Comparison of ENCODE assay signal across 23 cellular contexts in genomic region chr14:101918125-101918989, GRCh38. TPM values are rescaled to one million over a fixed set of nuclear protein-coding genes. Genes with fewer than 3 reads are reported as not detected.
DNase-seq lines count a peak whose midpoint lies in the region; ATAC-seq and TF ChIP-seq lines count a peak whose summit lies in the region.
"Had no signal": no experiment of that assay in that cellular context is flagged by ENCODE, and none has a peak within 500 bp of the region (broad histone marks: within the 10 kb centered on the region; RNA-seq: fewer than 3 reads in every experiment).

No MANE protein-coding gene starts in this region.

- no peak overlapping the region for H3K4me3 Mint-ChIP-seq in activated CD4-positive, alpha-beta memory T cell treated with anti-CD3 and anti-CD28 coated beads, Interleukin-2, amount 10 ng/mL, durations not matched to agents 7 days and 5 days
- H3K4me3 Mint-ChIP-seq in activated CD4-positive, alpha-beta memory T cell treated with anti-CD3 and anti-CD28 coated beads for 36 hours = no peak overlapping the region
- H3K4me3 Mint-ChIP-seq in WTC11 = peak overlapping the region; percentile 51
- H3K4me3 Mint-ChIP-seq: activated naive CD8-positive, alpha-beta T cell had no signal

- intact Hi-C loops in activated CD4-positive, alpha-beta memory T cell treated with anti-CD3 and anti-CD28 coated beads for 36 hours (cut with micrococcal nuclease) = no loop called here
- intact Hi-C loops in posterior vena cava (cut with DNase I) = no loop called here

- no peak for DNase-seq in activated CD4-positive, alpha-beta memory T cell treated with anti-CD3 and anti-CD28 coated beads, Interleukin-2, amount 10 ng/mL, durations not matched to agents 7 days and 5 days
- DNase-seq in activated CD4-positive, alpha-beta memory T cell treated with anti-CD3 and anti-CD28 coated beads for 36 hours = no peak
- DNase-seq in WTC11 (ENCODE audit: low spot score) = peak; percentile 36
- DNase-seq in posterior vena cava (ENCODE audit: low spot score) = peak; percentile 43
- no peak for DNase-seq in right atrium auricular region (ENCODE audit: low spot score)
- no peak for DNase-seq in SJCRH30
- no peak for DNase-seq in activated CD4-positive, alpha-beta T cell treated with anti-CD3 and anti-CD28 coated beads, Interleukin-2, amount 50 U/mL, for 48 hours
- DNase-seq: 8988T; BE2C; dermis blood vessel endothelial cell; erythroblast; HCEC 1CT; left ventricle myocardium superior; NCI-H2107; NCI-H524 treated with DMSO at 0.1 percent for 48 hours; stimulated activated CD4-positive, alpha-beta T cell treated with anti-CD3 and anti-CD28 coated beads, Interleukin-4, amount 100 ng/mL, for 1 hour; T-helper 1 cell; uterus had no signal

- POLR2A ChIA-PET in activated CD4-positive, alpha-beta memory T cell treated with anti-CD3 and anti-CD28 coated beads, Interleukin-2, amount 10 ng/mL, durations not matched to agents 7 days and 5 days (lab: Charles Lee) = no interaction called here
- POLR2A ChIA-PET in activated CD4-positive, alpha-beta memory T cell treated with anti-CD3 and anti-CD28 coated beads for 36 hours (lab: Charles Lee) = no interaction called here
- POLR2A ChIA-PET in WTC11 (lab: Charles Lee) = no interaction called here

- H3K27ac Mint-ChIP-seq in activated CD4-positive, alpha-beta memory T cell treated with anti-CD3 and anti-CD28 coated beads, Interleukin-2, amount 10 ng/mL, durations not matched to agents 7 days and 5 days = peak overlapping the region; percentile 16
- H3K27ac Mint-ChIP-seq in activated CD4-positive, alpha-beta memory T cell treated with anti-CD3 and anti-CD28 coated beads for 36 hours = no peak overlapping the region
- peak overlapping the region; percentile 94 for H3K27ac Mint-ChIP-seq in WTC11
- H3K27ac Mint-ChIP-seq: activated naive CD8-positive, alpha-beta T cell had no signal

- H3K9ac ChIP-seq in iPS-15b (ENCODE audit: low read depth, low read length) = no peak overlapping the region

- H3K4me3 ChIP-seq in iPS-15b (ENCODE audit: low read depth, low read length) = peak overlapping the region; percentile 4
- H3K4me3 ChIP-seq in right atrium auricular region = no peak overlapping the region
- no peak overlapping the region for H3K4me3 ChIP-seq in SJCRH30
- H3K4me3 ChIP-seq: prostate gland, skin epidermis, uterus had no signal

- peak; percentile 43 for ATAC-seq in WTC11
- ATAC-seq: Right ventricle myocardium inferior had no signal

- H3K4me1 Mint-ChIP-seq in activated CD4-positive, alpha-beta memory T cell treated with anti-CD3 and anti-CD28 coated beads, Interleukin-2, amount 10 ng/mL, durations not matched to agents 7 days and 5 days = no peaks in the 10 kb centered on the region
- no peaks in the 10 kb centered on the region for H3K4me1 Mint-ChIP-seq in activated CD4-positive, alpha-beta memory T cell treated with anti-CD3 and anti-CD28 coated beads for 36 hours (ENCODE audit: low read depth)
- H3K4me1 Mint-ChIP-seq in WTC11 = peaks cover 45% of the 10 kb centered on the region

- H3K36me3 ChIP-seq in iPS-15b (ENCODE audit: control insufficient read depth, insufficient read depth, low read length) (no peaks in the 10 kb centered on the region), right atrium auricular region (peaks cover 8% of the 10 kb centered on the region), SJCRH30 (peaks cover 9% of the 10 kb centered on the region; the same call in 1 of the 2 replicates)
- H3K36me3 ChIP-seq: uterus had no signal

- no peaks in the 10 kb centered on the region for H3K9me3 Mint-ChIP-seq in activated CD4-positive, alpha-beta memory T cell treated with anti-CD3 and anti-CD28 coated beads, Interleukin-2, amount 10 ng/mL, durations not matched to agents 7 days and 5 days
- H3K9me3 Mint-ChIP-seq in activated CD4-positive, alpha-beta memory T cell treated with anti-CD3 and anti-CD28 coated beads for 36 hours = no peaks in the 10 kb centered on the region
- no peaks in the 10 kb centered on the region for H3K9me3 Mint-ChIP-seq in WTC11

- CTCF ChIA-PET in activated CD4-positive, alpha-beta memory T cell treated with anti-CD3 and anti-CD28 coated beads, Interleukin-2, amount 10 ng/mL, durations not matched to agents 7 days and 5 days (lab: Charles Lee) = interaction anchor here (0.9 kb wide), 1 partner anchor 211 kb away, joined by 3 read pairs; no protein-coding TSS in a partner anchor
- CTCF ChIA-PET in activated CD4-positive, alpha-beta memory T cell treated with anti-CD3 and anti-CD28 coated beads for 36 hours (lab: Charles Lee) = no interaction called here
- CTCF ChIA-PET in WTC11 (lab: Charles Lee) = interaction anchor here (0.6 to 2.6 kb wide), 5 partner anchors 22 to 147 kb away, joined by 3 to 13 read pairs (median 4); no protein-coding TSS in a partner anchor

- no peaks in the 10 kb centered on the region for H3K9me3 ChIP-seq in iPS-15b (ENCODE audit: control insufficient read depth, insufficient read depth, low read length)
- no peaks in the 10 kb centered on the region for H3K9me3 ChIP-seq in right atrium auricular region
- no peaks in the 10 kb centered on the region for H3K9me3 ChIP-seq in SJCRH30 (replicated peaks)
- H3K9me3 ChIP-seq: BE2C, prostate gland, uterus had no signal

- H3K27ac ChIP-seq in right atrium auricular region (no peak overlapping the region), SJCRH30 (no peak overlapping the region)
- H3K27ac ChIP-seq: prostate gland, uterus had no signal

- H3K4me1 ChIP-seq in iPS-15b (ENCODE audit: control insufficient read depth, insufficient read depth, low read length) (peaks cover 20% of the 10 kb centered on the region), right atrium auricular region (no peaks in the 10 kb centered on the region), SJCRH30 (no peaks in the 10 kb centered on the region)
- H3K4me1 ChIP-seq: BE2C, prostate gland, uterus had no signal

- no peaks in the 10 kb centered on the region for H3K27me3 ChIP-seq in iPS-15b (ENCODE audit: control insufficient read depth, insufficient read depth, low read length)
- H3K27me3 ChIP-seq in right atrium auricular region = no peaks in the 10 kb centered on the region
- no peaks in the 10 kb centered on the region for H3K27me3 ChIP-seq in SJCRH30
- H3K27me3 ChIP-seq: BE2C, uterus had no signal

- peaks cover 58% of the 10 kb centered on the region for H3K36me3 Mint-ChIP-seq in activated CD4-positive, alpha-beta memory T cell treated with anti-CD3 and anti-CD28 coated beads, Interleukin-2, amount 10 ng/mL, durations not matched to agents 7 days and 5 days (ENCODE audit: low read depth)
- H3K36me3 Mint-ChIP-seq in activated CD4-positive, alpha-beta memory T cell treated with anti-CD3 and anti-CD28 coated beads for 36 hours = peaks cover 23% of the 10 kb centered on the region
- H3K36me3 Mint-ChIP-seq in WTC11 = peaks cover 19% of the 10 kb centered on the region
- H3K36me3 Mint-ChIP-seq: activated naive CD8-positive, alpha-beta T cell had no signal

- no peaks in the 10 kb centered on the region for H3K27me3 Mint-ChIP-seq in activated CD4-positive, alpha-beta memory T cell treated with anti-CD3 and anti-CD28 coated beads, Interleukin-2, amount 10 ng/mL, durations not matched to agents 7 days and 5 days
- no peaks in the 10 kb centered on the region for H3K27me3 Mint-ChIP-seq in activated CD4-positive, alpha-beta memory T cell treated with anti-CD3 and anti-CD28 coated beads for 36 hours
- H3K27me3 Mint-ChIP-seq in WTC11 (ENCODE audit: low read depth) = no peaks in the 10 kb centered on the region
- H3K27me3 Mint-ChIP-seq: activated naive CD8-positive, alpha-beta T cell had no signal

- no peak for TF ChIP-seq CTCF in WTC11 (IDR thresholded peaks at IDR 0.05)
- TF ChIP-seq CTCF in right atrium auricular region (IDR thresholded peaks at IDR 0.05) = no peak

TF ChIP-seq in WTC11, 78 proteins besides CTCF, POLR2A, EP300 and RAD21:
- TF ChIP-seq ZNF423 (CRISPR knock-in tag; IDR thresholded peaks at IDR 0.05) (peak; percentile 77; the same call in 1 of the 2 replicates), ESRRA (CRISPR knock-in tag; IDR thresholded peaks at IDR 0.05; ENCODE audit: borderline replicate concordance) (no peak), ZNF425 (CRISPR knock-in tag; conservative IDR thresholded peaks at IDR 0.05) (no peak), NFYB (CRISPR knock-in tag; conservative IDR thresholded peaks at IDR 0.05; ENCODE audit: low read depth) (no peak)
- TF ChIP-seq, protein P1, sequence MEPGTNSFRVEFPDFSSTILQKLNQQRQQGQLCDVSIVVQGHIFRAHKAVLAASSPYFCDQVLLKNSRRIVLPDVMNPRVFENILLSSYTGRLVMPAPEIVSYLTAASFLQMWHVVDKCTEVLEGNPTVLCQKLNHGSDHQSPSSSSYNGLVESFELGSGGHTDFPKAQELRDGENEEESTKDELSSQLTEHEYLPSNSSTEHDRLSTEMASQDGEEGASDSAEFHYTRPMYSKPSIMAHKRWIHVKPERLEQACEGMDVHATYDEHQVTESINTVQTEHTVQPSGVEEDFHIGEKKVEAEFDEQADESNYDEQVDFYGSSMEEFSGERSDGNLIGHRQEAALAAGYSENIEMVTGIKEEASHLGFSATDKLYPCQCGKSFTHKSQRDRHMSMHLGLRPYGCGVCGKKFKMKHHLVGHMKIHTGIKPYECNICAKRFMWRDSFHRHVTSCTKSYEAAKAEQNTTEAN (CRISPR knock-in tag; IDR thresholded peaks at IDR 0.05) = no peak

RNA-seq across cellular contexts. Expression of gene DYNC1H1, which starts 46.0 kb away (rescaled TPM):
- total RNA-seq in activated CD4-positive, alpha-beta memory T cell treated with anti-CD3 and anti-CD28 coated beads, Interleukin-2, amount 10 ng/mL, durations not matched to agents 7 days and 5 days = 100 to 1,000 TPM; 223 to 241 TPM
- 100 to 1,000 TPM; 242 to 245 TPM for total RNA-seq in activated CD4-positive, alpha-beta memory T cell treated with anti-CD3 and anti-CD28 coated beads for 36 hours
- total RNA-seq in WTC11 (2021) (382 to 438 TPM (median 392 TPM) in 3 replicates), posterior vena cava (100 to 1,000 TPM; 421 to 510 TPM), right atrium auricular region (100 to 1,000 TPM; 388 to 445 TPM)
- total RNA-seq in SJCRH30 (2014; rRNA removed; shearing (Covaris generic)) = 279 and 298 TPM in 2 replicates

Comparison
In these comparisons a context has a peak if more than half of its experiments do, and no peak if none do; other contexts are left out.
1. DNase-seq: peak in WTC11 (single experiment) and posterior vena cava (single experiment); none in activated CD4-positive, alpha-beta memory T cell treated with anti-CD3 and anti-CD28 coated beads, Interleukin-2, amount 10 ng/mL, durations not matched to agents 7 days and 5 days (single experiment), activated CD4-positive, alpha-beta memory T cell treated with anti-CD3 and anti-CD28 coated beads for 36 hours (single experiment), right atrium auricular region (single experiment), SJCRH30 (0 of 2) and activated CD4-positive, alpha-beta T cell treated with anti-CD3 and anti-CD28 coated beads, Interleukin-2, amount 50 U/mL, for 48 hours (0 of 2).